ENCODE assay signal across 8 cellular contexts in the genomic region with DNA sequence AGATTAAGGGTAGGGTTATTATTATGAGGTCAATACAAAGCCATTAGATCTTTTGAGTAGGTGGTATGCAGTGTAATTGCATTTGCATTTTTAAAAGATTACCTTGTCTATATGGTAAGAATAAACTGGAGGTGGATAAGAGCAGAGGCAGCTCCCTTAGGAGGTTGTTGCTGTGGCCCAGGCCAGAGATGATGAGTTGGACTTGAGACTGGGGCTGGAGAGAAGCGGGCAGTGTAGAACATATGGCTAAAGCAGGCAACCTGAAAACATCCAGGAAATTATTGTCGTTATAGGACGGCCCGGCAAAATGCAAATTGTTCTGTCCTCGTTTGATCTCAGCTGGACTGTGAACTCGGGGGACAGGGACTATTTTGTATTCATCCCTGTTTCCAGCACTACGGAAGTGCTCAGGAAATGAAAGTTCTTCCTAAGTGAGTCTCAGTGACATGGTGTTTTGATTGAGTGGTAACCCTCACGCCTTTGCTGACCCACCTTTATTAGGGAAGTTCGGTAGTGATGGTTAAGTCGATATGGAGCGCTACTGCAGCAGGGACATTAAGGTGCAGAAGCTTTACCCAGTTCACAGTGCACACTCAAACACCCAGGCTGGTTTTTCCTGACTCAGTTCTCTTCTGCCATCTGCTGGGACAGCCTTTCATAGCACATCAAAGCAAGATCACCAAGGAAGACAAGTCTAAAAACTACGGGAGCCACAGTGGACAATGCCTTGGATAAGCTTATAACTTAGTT. TPM values are rescaled to one million over a fixed set of nuclear protein-coding genes. Genes with fewer than 3 reads are reported as not detected.
DNase-seq lines count a peak whose midpoint lies in the region; ATAC-seq and TF ChIP-seq lines count a peak whose summit lies in the region.

No MANE protein-coding gene starts in this region.

- H4K20me1 ChIP-seq in DOHH2 (ENCODE audit: control insufficient read depth, insufficient read depth, low read depth, low read length), result no peaks in the 10 kb centered on the region

- H3K27me3 ChIP-seq in DOHH2 (ENCODE audit: control insufficient read depth, low read length) (peaks cover 24% of the 10 kb centered on the region), cardiac muscle cell (peaks cover 25% of the 10 kb centered on the region)

- H3F3A ChIP-seq in DOHH2 (ENCODE audit: control insufficient read depth, insufficient read depth), result peaks cover 3% of the 10 kb centered on the region; the same call in 1 of the 2 replicates

- H3K4me3 ChIP-seq in DOHH2 (ENCODE audit: low read length) (no peak overlapping the region), cardiac muscle cell (no peak overlapping the region)

- TF ChIP-seq CTCF in DOHH2 (IDR thresholded peaks at IDR 0.05; ENCODE audit: low read depth, low read length, poor library complexity, severe bottlenecking), result peak; percentile 57
- peak; percentile 73 for TF ChIP-seq CTCF in cardiac muscle cell (IDR thresholded peaks at IDR 0.05; ENCODE audit: low read depth, low read length)

- H3K27ac ChIP-seq in DOHH2 (ENCODE audit: low read depth, low read length) (no peak overlapping the region), cardiac muscle cell (no peak overlapping the region)

- H3K79me2 ChIP-seq in DOHH2 (ENCODE audit: control insufficient read depth, low read length), result no peaks in the 10 kb centered on the region

- peaks cover 13% of the 10 kb centered on the region for H3K4me1 ChIP-seq in DOHH2 (ENCODE audit: control insufficient read depth, low read length)
- no peaks in the 10 kb centered on the region for H3K4me1 ChIP-seq in cardiac muscle cell (ENCODE audit: low read depth)

- H3K9me3 ChIP-seq in DOHH2 (ENCODE audit: control insufficient read depth, insufficient read depth, low read length), result no peaks in the 10 kb centered on the region
- no peaks in the 10 kb centered on the region for H3K9me3 ChIP-seq in cardiac muscle cell (ENCODE audit: low read depth)

- no peak overlapping the region for H3K4me2 ChIP-seq in DOHH2 (ENCODE audit: low read length)

- H3K9me2 ChIP-seq in DOHH2 (replicated peaks; ENCODE audit: control insufficient read depth, low read length), result no peaks in the 10 kb centered on the region

- peak; percentile 93 for ATAC-seq in GM21529 (IDR thresholded peaks at IDR 0.05; ENCODE audit: unreplicated experiment)

- DNase-seq in LHCN-M2 (ENCODE audit: low read depth), result peak; percentile 63
- peak; percentile 71 for DNase-seq in RPMI7951 (ENCODE audit: low read depth)
- DNase-seq in amniotic epithelial cell (ENCODE audit: low read depth), result peak; percentile 63
- DNase-seq in cardiac muscle cell (ENCODE audit: low read depth in 1 of 2, low spot score in 1 of 2), result peak; percentile 76 to 80
- DNase-seq in renal cortical epithelial cell (ENCODE audit: low read depth), result peak; percentile 63
- no peak for DNase-seq in posterior vena cava (ENCODE audit: low spot score)

- intact Hi-C loops in posterior vena cava (cut with DNase I), result no loop called here

- H3K36me3 ChIP-seq in DOHH2 (ENCODE audit: control insufficient read depth, low read length), result no peaks in the 10 kb centered on the region
- H3K36me3 ChIP-seq in cardiac muscle cell, result no peaks in the 10 kb centered on the region

RNA-seq across cellular contexts. Expression of gene VPS33B, which starts 27.2 kb away (rescaled TPM):
- total RNA-seq in LHCN-M2 (2014; rRNA removed), result 7.2 and 7.3 TPM in 2 replicates
- polyA plus RNA-seq in LHCN-M2 (2012), result 12.6 TPM
- 9.6 and 12.3 TPM in 2 replicates for total RNA-seq in RPMI7951 (2014; rRNA removed; shearing (Covaris generic))
- 5.2 and 18.7 TPM in 2 replicates for total RNA-seq in cardiac muscle cell
- 13.3 and 17.2 TPM in 2 replicates for polyA plus RNA-seq in cardiac muscle cell
- 13.8 and 22.4 TPM in 2 replicates for total RNA-seq in renal cortical epithelial cell
- total RNA-seq in posterior vena cava, result 10 to 100 TPM; 10.1 to 14.3 TPM

RNA-seq across cellular contexts. Expression of gene SV2B, which starts 50.5 kb away (rescaled TPM):
- total RNA-seq in LHCN-M2 (2014; rRNA removed) (not detected in 2 replicates), cardiac muscle cell (0.03 TPM in 1 of 2 replicates, not detected in the other), renal cortical epithelial cell (under 0.01 and 0.52 TPM in 2 replicates), posterior vena cava (1 to 10 TPM; 2.9 to 3.4 TPM)
- not detected for polyA plus RNA-seq in LHCN-M2 (2012)
- not detected in 2 replicates for total RNA-seq in RPMI7951 (2014; rRNA removed; shearing (Covaris generic))
- polyA plus RNA-seq in cardiac muscle cell, result 0.32 TPM in 1 of 2 replicates, not detected in the other

RNA-seq across cellular contexts. Expression of gene PRC1, which starts 55.2 kb away (rescaled TPM):
- 361 and 388 TPM in 2 replicates for total RNA-seq in LHCN-M2 (2014; rRNA removed)
- polyA plus RNA-seq in LHCN-M2 (2012), result 129 TPM
- total RNA-seq in RPMI7951 (2014; rRNA removed; shearing (Covaris generic)), result 494 and 538 TPM in 2 replicates
- total RNA-seq in cardiac muscle cell, result 25.5 and 209 TPM in 2 replicates
- 20.1 and 131 TPM in 2 replicates for polyA plus RNA-seq in cardiac muscle cell
- total RNA-seq in renal cortical epithelial cell, result 18.4 and 93.3 TPM in 2 replicates
- total RNA-seq in posterior vena cava, result 1 to 10 TPM; 6.2 to 7.9 TPM
